ENCODE assay signal across 1 cellular context in genomic region chr7:151405588-151405987, GRCh38.
TF ChIP-seq lines count a peak whose summit lies in the region.

No MANE protein-coding gene starts in this region.

TF ChIP-seq in K562, 482 proteins besides CTCF, POLR2A, EP300 and RAD21:
- TF ChIP-seq NCOA4 (IDR thresholded peaks at IDR 0.05; ENCODE audit: partially characterized antibody) = no peak
- TF ChIP-seq NUFIP1 (IDR thresholded peaks at IDR 0.05; ENCODE audit: partially characterized antibody) = no peak
- TF ChIP-seq AFF4 (CRISPR knock-in tag; IDR thresholded peaks at IDR 0.05) = no peak
- no peak for TF ChIP-seq SNIP1 (IDR thresholded peaks at IDR 0.05; ENCODE audit: low read depth)
- TF ChIP-seq HOXB6 (CRISPR knock-in tag; IDR thresholded peaks at IDR 0.05; ENCODE audit: borderline replicate concordance) = no peak
- TF ChIP-seq TAF7 (tag; IDR thresholded peaks at IDR 0.05) = no peak
- no peak for TF ChIP-seq ETV1 (tag; conservative IDR thresholded peaks at IDR 0.05; ENCODE audit: low read depth)
- no peak for TF ChIP-seq NFIC (IDR thresholded peaks at IDR 0.05)
- no peak for TF ChIP-seq BCOR (IDR thresholded peaks at IDR 0.05)
- no peak for TF ChIP-seq ZNF586 (CRISPR knock-in tag; conservative IDR thresholded peaks at IDR 0.05)
